ENCODE assay signal across 1 cellular context in the genomic region with DNA sequence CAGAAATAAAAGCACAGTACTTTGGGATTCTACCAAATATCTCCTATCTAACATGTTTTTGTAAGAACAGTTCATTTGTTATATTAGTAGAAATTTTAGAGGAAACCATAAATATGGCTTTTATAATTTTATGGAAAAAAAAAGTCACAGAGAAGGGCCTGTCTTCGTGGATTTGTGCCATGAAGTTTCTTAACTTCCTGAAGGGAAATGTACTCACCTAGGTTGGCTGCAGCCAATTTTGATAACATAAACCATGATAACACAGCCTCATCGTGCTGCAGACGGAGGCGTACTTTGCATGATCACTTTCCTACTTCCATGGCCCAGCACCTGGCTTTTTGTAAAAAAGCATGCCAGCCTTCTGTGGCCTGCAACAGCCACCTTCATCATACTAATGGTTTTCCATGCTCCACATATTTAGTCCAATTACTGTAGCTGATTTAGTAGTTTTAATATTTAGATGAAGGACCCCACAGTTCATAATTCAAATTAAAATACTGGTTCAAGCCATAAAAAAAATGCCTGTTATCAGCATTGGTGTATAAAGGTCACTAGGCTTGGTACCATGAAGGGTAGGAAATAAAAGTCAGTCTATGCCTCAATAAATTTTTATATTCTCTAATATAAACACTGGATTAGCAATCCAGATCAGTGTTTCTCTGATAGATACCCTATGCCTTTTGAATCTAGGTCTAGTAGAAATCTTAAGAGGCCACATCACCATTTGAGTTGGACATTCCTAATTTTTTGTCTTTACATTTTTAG.
TF ChIP-seq lines count a peak whose summit lies in the region.

No MANE protein-coding gene starts in this region.

TF ChIP-seq in endothelial cell of umbilical vein, 7 proteins besides CTCF, POLR2A, EP300 and RAD21:
- no peak for TF ChIP-seq EZH2 (IDR thresholded peaks at IDR 0.05; ENCODE audit: borderline replicate concordance, low read depth, low read length, severe bottlenecking)
- no peak for TF ChIP-seq MYC (IDR thresholded peaks at IDR 0.05; ENCODE audit: low read depth, low read length)
- TF ChIP-seq GATA2 (IDR thresholded peaks at IDR 0.05; ENCODE audit: insufficient read depth, insufficient read length, low read depth, low read length), result peak; percentile 74
- TF ChIP-seq FOS (IDR thresholded peaks at IDR 0.05; ENCODE audit: borderline replicate concordance, insufficient read depth, low read length), result peak; percentile 33
- peak; percentile 22 for TF ChIP-seq JUN (IDR thresholded peaks at IDR 0.05; ENCODE audit: borderline replicate concordance, insufficient read depth, insufficient read length, low read depth)
- no peak for TF ChIP-seq POLR2AphosphoS5 (IDR thresholded peaks at IDR 0.05; ENCODE audit: insufficient read depth, low read depth, low read length)
- TF ChIP-seq, protein P1, sequence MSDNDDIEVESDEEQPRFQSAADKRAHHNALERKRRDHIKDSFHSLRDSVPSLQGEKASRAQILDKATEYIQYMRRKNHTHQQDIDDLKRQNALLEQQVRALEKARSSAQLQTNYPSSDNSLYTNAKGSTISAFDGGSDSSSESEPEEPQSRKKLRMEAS (IDR thresholded peaks at IDR 0.05; ENCODE audit: insufficient read depth, insufficient read length), result no peak
